ENCODE assay signal across 18 cellular contexts in genomic region chr4:147355849-147356248, GRCh38.
A peak's percentile ranks its signal among the peaks of the same experiment; 100 is the strongest.
DNase-seq lines count a peak whose midpoint lies in the region; ATAC-seq and TF ChIP-seq lines count a peak whose summit lies in the region.
"Had no signal": no experiment of that assay in that cellular context is flagged by ENCODE, and none has a peak within 500 bp of the region (broad histone marks: within the 10 kb centered on the region; RNA-seq: fewer than 3 reads in every experiment).

No MANE protein-coding gene starts in this region.

- H3K27ac ChIP-seq in SK-N-SH (ENCODE audit: low read depth in 2 of 2, low read length in 1 of 2): peak overlapping the region in 1 of 2 experiments; percentile 85; a peak in 2 of 4 replicates
- H3K27ac ChIP-seq in left ventricle myocardium inferior (replicated peaks): no peak overlapping the region
- no peak overlapping the region for H3K27ac ChIP-seq in psoas muscle
- H3K27ac ChIP-seq: coronary artery, gastroesophageal sphincter, PC-9 had no signal

- no peak for TF ChIP-seq RAD21 in SK-N-SH (IDR thresholded peaks at IDR 0.05; ENCODE audit: low read length)

- peaks cover 23% of the 10 kb centered on the region for H3F3A ChIP-seq in SK-N-SH (replicated peaks; ENCODE audit: insufficient read depth)

- no peaks in the 10 kb centered on the region for H3K79me2 ChIP-seq in SK-N-SH (ENCODE audit: insufficient read depth)

- no peak overlapping the region for H2AFZ ChIP-seq in SK-N-SH (ENCODE audit: low read depth)
- H2AFZ ChIP-seq: PC-9 had no signal

- no peaks in the 10 kb centered on the region for H3K27me3 ChIP-seq in SK-N-SH (ENCODE audit: insufficient read depth)
- H3K27me3 ChIP-seq in left ventricle myocardium inferior (ENCODE audit: low read depth): no peaks in the 10 kb centered on the region
- H3K27me3 ChIP-seq in psoas muscle (ENCODE audit: insufficient read depth in 3 of 3, low read length in 2 of 3): no peaks in the 10 kb centered on the region
- H3K27me3 ChIP-seq: gastroesophageal sphincter had no signal

- no peak for TF ChIP-seq CTCF in SK-N-SH (IDR thresholded peaks at IDR 0.05)
- TF ChIP-seq CTCF in fibroblast of mammary gland (conservative IDR thresholded peaks at IDR 0.05; ENCODE audit: control insufficient read depth, insufficient read depth, low read depth, low read length): no peak
- no peak for TF ChIP-seq CTCF in left ventricle myocardium inferior (IDR thresholded peaks at IDR 0.05; ENCODE audit: borderline replicate concordance)
- TF ChIP-seq CTCF in psoas muscle (IDR thresholded peaks at IDR 0.05): no peak

- no peak overlapping the region for H3K4me2 ChIP-seq in SK-N-SH
- H3K4me2 ChIP-seq: PC-9 had no signal

- 68% methylated on average over 1 of the region's 1 CpG for WGBS in SK-N-SH (ENCODE audit: low lambda C conversion rate)
- WGBS in psoas muscle, 3 donors: 58 to 67% (median 61%) methylated on average over 1 of the region's 1 CpG

- intact Hi-C loops in left ventricle myocardium inferior (cut with micrococcal nuclease): no loop called here
- intact Hi-C loops in psoas muscle (cut with DNase I): no loop called here

- CTCF ChIA-PET in SK-N-SH (lab: Yijun Ruan, JAX): interaction anchor here (0.9 to 1.1 kb wide), 3 partner anchors 10 to 234 kb away, joined by 3 read pairs; no protein-coding TSS in a partner anchor

- peak overlapping the region; percentile 20; the same call in 1 of the 2 replicates for H3K9ac ChIP-seq in SK-N-SH

- H3K4me3 ChIP-seq in SK-N-SH (ENCODE audit: low read depth in 2 of 2, low read length in 1 of 2) (no peak overlapping the region), fibroblast of mammary gland (ENCODE audit: control insufficient read depth, low read depth, low read length) (no peak overlapping the region), skeletal muscle cell (ENCODE audit: low read depth, low read length) (no peak overlapping the region), left ventricle myocardium inferior (no peak overlapping the region), psoas muscle (no peak overlapping the region)
- H3K4me3 ChIP-seq: coronary artery, gastroesophageal sphincter, PC-9 had no signal

- H3K4me1 ChIP-seq in SK-N-SH (ENCODE audit: control insufficient read depth in 1 of 2, insufficient read depth in 2 of 2, low read depth in 1 of 2, low read length in 1 of 2): peaks cover 0 to 26% of the 10 kb centered on the region in 2 experiments
- H3K4me1 ChIP-seq in left ventricle myocardium inferior: peaks cover 3% of the 10 kb centered on the region
- H3K4me1 ChIP-seq in psoas muscle: no peaks in the 10 kb centered on the region

- no peak for ATAC-seq in psoas muscle
- ATAC-seq: gastroesophageal sphincter; naive thymus-derived CD4-positive, alpha-beta T cell; T-cell had no signal

- TF ChIP-seq EP300 in SK-N-SH (IDR thresholded peaks at IDR 0.05; ENCODE audit: borderline replicate concordance in 1 of 2, low read depth in 1 of 2, low read length in 1 of 2): peak in 1 of 2 experiments; percentile 48; a peak in 1 of 4 replicates

- no peaks in the 10 kb centered on the region for H3K36me3 ChIP-seq in SK-N-SH (replicated peaks in 1 of 2; ENCODE audit: control insufficient read depth in 1 of 2, insufficient read depth in 2 of 2, low read length in 1 of 2)
- H3K36me3 ChIP-seq in left ventricle myocardium inferior: no peaks in the 10 kb centered on the region
- H3K36me3 ChIP-seq in psoas muscle (ENCODE audit: insufficient read depth in 1 of 2, low read depth in 1 of 2): no peaks in the 10 kb centered on the region
- H3K36me3 ChIP-seq: gastroesophageal sphincter had no signal

- DNase-seq in GM03348 (ENCODE audit: low spot score) (peak; percentile 28), SK-N-SH (no peak), fibroblast of mammary gland (ENCODE audit: low read depth) (peak; percentile 93), skeletal muscle cell (ENCODE audit: low read depth) (peak; percentile 98), left ventricle myocardium inferior (no peak), NCI-H1417 treated with DMSO at 0.1 percent for 48 hours (lab: John Stamatoyannopoulos, UW) (no peak), middle frontal gyrus (ENCODE audit: extremely low spot score, low spot score) (no peak), psoas muscle (no peak)
- DNase-seq: activated CD4-positive, CD25-positive, alpha-beta regulatory T cell treated with anti-CD3 and anti-CD28 coated beads, Interleukin-2, amount 50 U/mL, for 72 hours; islet precursor cell; naive thymus-derived CD4-positive, alpha-beta T cell; NCI-H1417; NCI-H510A; PC-9; stimulated activated CD4-positive, alpha-beta T cell treated with anti-CD3 and anti-CD28 coated beads, Interleukin-4, amount 100 ng/mL, for 1 hour; T-cell had no signal

- H3K9me3 ChIP-seq in SK-N-SH: 0 out of 2 replicates have a peak, but pooled peaks cover 4% of the 10 kb centered on the region
- H3K9me3 ChIP-seq in left ventricle myocardium inferior (replicated peaks): no peaks in the 10 kb centered on the region
- no peaks in the 10 kb centered on the region for H3K9me3 ChIP-seq in psoas muscle
- H3K9me3 ChIP-seq: gastroesophageal sphincter had no signal

- H4K20me1 ChIP-seq in SK-N-SH (ENCODE audit: insufficient read depth): no peaks in the 10 kb centered on the region

- POLR2A ChIA-PET in SK-N-SH (lab: Yijun Ruan, JAX): no interaction called here

- no peaks in the 10 kb centered on the region for H3K9me2 ChIP-seq in SK-N-SH

TF ChIP-seq in SK-N-SH, 30 proteins besides CTCF, POLR2A, EP300 and RAD21:
- TF ChIP-seq TCF12 (IDR thresholded peaks at IDR 0.05) (peak; percentile 78), YY1 (IDR thresholded peaks at IDR 0.05; ENCODE audit: low read depth) (no peak), GABPA (IDR thresholded peaks at IDR 0.05; ENCODE audit: low read depth) (no peak), PBX3 (IDR thresholded peaks at IDR 0.05) (peak; percentile 71), FOXM1 (IDR thresholded peaks at IDR 0.05; ENCODE audit: low read depth) (no peak), FOSL2 (IDR thresholded peaks at IDR 0.05; ENCODE audit: borderline replicate concordance, low read depth) (peak; percentile 73), RXRA (IDR thresholded peaks at IDR 0.05; ENCODE audit: borderline replicate concordance, low read depth) (0 out of 2 replicates have a peak, but pooled peaks have one; percentile 22), JUND (IDR thresholded peaks at IDR 0.05) (peak; percentile 60), IRF3 (IDR thresholded peaks at IDR 0.05; ENCODE audit: low read depth, low read length) (no peak)

Comparison
In these comparisons a context has a peak if more than half of its experiments do, and no peak if none do; other contexts are left out.
1. DNase-seq: peak in GM03348 (single experiment), fibroblast of mammary gland (single experiment) and skeletal muscle cell (single experiment); none in SK-N-SH (single experiment), left ventricle myocardium inferior (single experiment), NCI-H1417 treated with DMSO at 0.1 percent for 48 hours (single experiment), middle frontal gyrus (single experiment) and psoas muscle (0 of 2).